In genomic region chr2:32711908-32712307, GRCh38 we compare ENCODE assay signal across 20 cellular contexts.
DNase-seq lines count a peak whose midpoint lies in the region; ATAC-seq and TF ChIP-seq lines count a peak whose summit lies in the region.
"Had no signal": no experiment of that assay in that cellular context is flagged by ENCODE, and none has a peak within 500 bp of the region (broad histone marks: within the 10 kb centered on the region; RNA-seq: fewer than 3 reads in every experiment).

No MANE protein-coding gene starts in this region.

- H3K9me3 Mint-ChIP-seq in memory B cell = peaks cover 1% of the 10 kb centered on the region
- no peaks in the 10 kb centered on the region for H3K9me3 Mint-ChIP-seq in activated naive CD4-positive, alpha-beta T cell treated with anti-CD3 and anti-CD28 coated beads, Interleukin-2, amount 50 U/mL, for 72 hours

- POLR2A ChIA-PET in RWPE1 (lab: Yijun Ruan, JAX; ENCODE audit: low non-redundant PET) = no interaction called here

- H3K27ac ChIP-seq in RWPE1 = peak overlapping the region; percentile 68
- H3K27ac ChIP-seq in body of pancreas = peak overlapping the region in 2 of 4 donors; percentile 28 to 42
- H3K27ac ChIP-seq in prostate gland = no peak overlapping the region
- peak overlapping the region in 3 of 59 donors; percentile 6 to 60 (median 23) for H3K27ac ChIP-seq in dorsolateral prefrontal cortex
- H3K27ac ChIP-seq: PC-9, SJSA1 had no signal

- ATAC-seq in body of pancreas = peak; percentile 34
- no peak for ATAC-seq in memory B cell (ENCODE audit: low read depth)
- no peak for ATAC-seq in activated naive CD4-positive, alpha-beta T cell treated with anti-CD3 and anti-CD28 coated beads, Interleukin-2, amount 50 U/mL, for 72 hours
- no peak for ATAC-seq in HG03135 (IDR thresholded peaks at IDR 0.05; ENCODE audit: unreplicated experiment)
- ATAC-seq: GM12878 had no signal

- no peaks in the 10 kb centered on the region for H3K9me3 ChIP-seq in body of pancreas
- no peaks in the 10 kb centered on the region for H3K9me3 ChIP-seq in prostate gland
- H3K9me3 ChIP-seq: BE2C, Caco-2, SJSA1 had no signal

- H3K36me3 ChIP-seq in body of pancreas (replicated peaks in 1 of 2; ENCODE audit: insufficient read depth in 1 of 2, low read depth in 2 of 2) (no peaks in the 10 kb centered on the region), prostate gland (no peaks in the 10 kb centered on the region)
- H3K36me3 ChIP-seq: BE2C, SJSA1 had no signal

- peaks cover 40% of the 10 kb centered on the region for H3K36me3 Mint-ChIP-seq in memory B cell
- H3K36me3 Mint-ChIP-seq in activated naive CD4-positive, alpha-beta T cell treated with anti-CD3 and anti-CD28 coated beads, Interleukin-2, amount 50 U/mL, for 72 hours = peaks cover 14 to 41% of the 10 kb centered on the region in 2 donors

- TF ChIP-seq CTCF in RWPE1 (conservative IDR thresholded peaks at IDR 0.05; ENCODE audit: low read depth) (no peak), body of pancreas (IDR thresholded peaks at IDR 0.05) (no peak), prostate gland (IDR thresholded peaks at IDR 0.05) (no peak), dorsolateral prefrontal cortex (IDR thresholded peaks at IDR 0.05 in 54 of 56, conservative IDR thresholded peaks at IDR 0.05 in 2 of 56; ENCODE audit: low read depth in 1 of 56, partially characterized antibody in 56 of 56) (no peak)

- intact Hi-C loops in body of pancreas (cut with DNase I) = no loop called here
- intact Hi-C loops in prostate gland (cut with DNase I) = no loop called here
- intact Hi-C loops in dorsolateral prefrontal cortex (cut with DNase I) = no loop called here

- H3K27ac Mint-ChIP-seq in memory B cell = peak overlapping the region; percentile 28
- no peak overlapping the region for H3K27ac Mint-ChIP-seq in activated naive CD4-positive, alpha-beta T cell treated with anti-CD3 and anti-CD28 coated beads, Interleukin-2, amount 50 U/mL, for 72 hours
- H3K27ac Mint-ChIP-seq: CD4-positive, alpha-beta T cell had no signal

- WGBS in body of pancreas, 2 donors = 22 to 38% methylated on average over 4 of the region's 4 CpGs
- 6% methylated on average over 4 of the region's 4 CpGs for WGBS in prostate gland

- DNase-seq in EH (ENCODE audit: low read depth) (peak; percentile 36), RWPE1 (ENCODE audit: low spot score) (no peak), body of pancreas (peak in 1 of 4 donors; percentile 10), memory B cell (ENCODE audit: low spot score in 2 of 2) (no peak), prostate gland (ENCODE audit: low spot score) (no peak), dorsolateral prefrontal cortex (no peak)
- DNase-seq in activated naive CD4-positive, alpha-beta T cell treated with anti-CD3 and anti-CD28 coated beads, Interleukin-2, amount 50 U/mL, for 72 hours (ENCODE audit: low spot score in 2 of 2) = no peak
- DNase-seq: BE2C; Caco-2; CD4-positive, alpha-beta T cell; MG63; NCI-H1048; NCI-H1436; NCI-H2029; NCI-H2171; NCI-H526; PC-9 had no signal

- H3K4me3 Mint-ChIP-seq in memory B cell = no peak overlapping the region
- H3K4me3 Mint-ChIP-seq: CD4-positive, alpha-beta T cell had no signal

- no peaks in the 10 kb centered on the region for H3K27me3 ChIP-seq in body of pancreas
- no peaks in the 10 kb centered on the region for H3K27me3 ChIP-seq in prostate gland (replicated peaks; ENCODE audit: insufficient read depth)
- no peaks in the 10 kb centered on the region for H3K27me3 ChIP-seq in dorsolateral prefrontal cortex
- H3K27me3 ChIP-seq: BE2C, MG63, SJSA1 had no signal

- peaks cover 9% of the 10 kb centered on the region for H3K4me1 Mint-ChIP-seq in memory B cell

- H3K27me3 Mint-ChIP-seq in memory B cell = no peaks in the 10 kb centered on the region
- H3K27me3 Mint-ChIP-seq: CD4-positive, alpha-beta T cell had no signal

- H3K4me3 ChIP-seq in body of pancreas = no peak overlapping the region
- H3K4me3 ChIP-seq in prostate gland = no peak overlapping the region
- no peak overlapping the region for H3K4me3 ChIP-seq in dorsolateral prefrontal cortex
- H3K4me3 ChIP-seq: GM12878, MG63, PC-9, SJSA1 had no signal

- H3K4me1 ChIP-seq in body of pancreas = peaks cover 27% of the 10 kb centered on the region
- peaks cover 4% of the 10 kb centered on the region for H3K4me1 ChIP-seq in prostate gland (replicated peaks)
- H3K4me1 ChIP-seq: BE2C, Caco-2 had no signal

- CTCF ChIA-PET in RWPE1 (lab: Yijun Ruan, JAX) = interaction anchor here (0.5 kb wide), 1 partner anchor 71 kb away, joined by 3 read pairs; no protein-coding TSS in a partner anchor

- no peak for TF ChIP-seq POLR2A in body of pancreas (IDR thresholded peaks at IDR 0.05)
- TF ChIP-seq POLR2A in prostate gland (IDR thresholded peaks at IDR 0.05) = no peak
